In genomic region chr5:165714594-165714993, GRCh38 we compare ENCODE assay signal across 18 cellular contexts.
DNase-seq lines count a peak whose midpoint lies in the region; ATAC-seq, FAIRE-seq and TF ChIP-seq lines count a peak whose summit lies in the region.
"Had no signal": no experiment of that assay in that cellular context is flagged by ENCODE, and none has a peak within 500 bp of the region (broad histone marks: within the 10 kb centered on the region; RNA-seq: fewer than 3 reads in every experiment).

No MANE protein-coding gene starts in this region.

- no peak overlapping the region for H3K4ac ChIP-seq in mesenchymal stem cell (ENCODE audit: low read depth in 1 of 2, low read length in 2 of 2)

- H3K9me3 ChIP-seq in MM.1S (replicated peaks; ENCODE audit: insufficient read depth, low read length) = no peaks in the 10 kb centered on the region
- H3K9me3 ChIP-seq in WERI-Rb-1 (ENCODE audit: severe bottlenecking) = no peaks in the 10 kb centered on the region
- peaks cover 9% of the 10 kb centered on the region for H3K9me3 ChIP-seq in mesenchymal stem cell (ENCODE audit: control insufficient read depth, low read length)
- H3K9me3 ChIP-seq: BLaER1 had no signal

- ATAC-seq in HG02840 (IDR thresholded peaks at IDR 0.05; ENCODE audit: low FRiP score, unreplicated experiment) = no peak

- no peak overlapping the region for H3K23ac ChIP-seq in mesenchymal stem cell (ENCODE audit: low read length in 2 of 2)

- no peak overlapping the region for H4K8ac ChIP-seq in mesenchymal stem cell (ENCODE audit: low read length)

- H3K36me3 ChIP-seq in MM.1S (replicated peaks; ENCODE audit: insufficient read depth, low read length) (no peaks in the 10 kb centered on the region), WERI-Rb-1 (no peaks in the 10 kb centered on the region), mesenchymal stem cell (ENCODE audit: control insufficient read depth in 1 of 2, insufficient read depth in 2 of 2, low read depth in 1 of 2, low read length in 2 of 2) (no peaks in the 10 kb centered on the region)
- H3K36me3 ChIP-seq: BLaER1 had no signal

- TF ChIP-seq CTCF in MM.1S (IDR thresholded peaks at IDR 0.05; ENCODE audit: low read length) (no peak), WERI-Rb-1 (IDR thresholded peaks at IDR 0.05; ENCODE audit: low read depth, low read length) (no peak)

- DNase-seq in H4 (ENCODE audit: low spot score) (peak; percentile 6), MM.1S (peak; percentile 80), WERI-Rb-1 (peak; percentile 40), mesenchymal stem cell (peak; percentile 44), H54 (ENCODE audit: insufficient read length, low spot score) (no peak), GM19238 (ENCODE audit: insufficient read length, low spot score) (no peak)
- DNase-seq in central memory CD4-positive, alpha-beta T cell = no peak
- DNase-seq: 8988T; CD4-positive, alpha-beta memory T cell; DMS153; DMS79; GDM1; HCEC 1CT had no signal

- no peak overlapping the region for H4K91ac ChIP-seq in mesenchymal stem cell (ENCODE audit: low read length)

- no peak overlapping the region for H2BK5ac ChIP-seq in mesenchymal stem cell (ENCODE audit: low read depth, low read length, poor library complexity, severe bottlenecking)

- no peak overlapping the region for H3K27ac ChIP-seq in MM.1S (ENCODE audit: low read length)
- no peak overlapping the region for H3K27ac ChIP-seq in WERI-Rb-1
- no peak overlapping the region for H3K27ac ChIP-seq in mesenchymal stem cell (ENCODE audit: low read length, poor library complexity, severe bottlenecking)
- H3K27ac ChIP-seq: BLaER1 had no signal

- H4K20me1 ChIP-seq in MM.1S (ENCODE audit: insufficient read depth, low read length) = no peaks in the 10 kb centered on the region
- H4K20me1 ChIP-seq: BLaER1 had no signal

- H3K4me2 ChIP-seq in MM.1S (ENCODE audit: low read depth, low read length) (peak overlapping the region; percentile 38; the same call in 1 of the 2 replicates), mesenchymal stem cell (ENCODE audit: low read length, poor library complexity, severe bottlenecking) (no peak overlapping the region)
- H3K4me2 ChIP-seq: BLaER1 had no signal

- no peak overlapping the region for H3K9ac ChIP-seq in MM.1S (ENCODE audit: low read length)
- no peak overlapping the region for H3K9ac ChIP-seq in mesenchymal stem cell (ENCODE audit: low read length)
- H3K9ac ChIP-seq: BLaER1 had no signal

- no peak overlapping the region for H2BK120ac ChIP-seq in mesenchymal stem cell (ENCODE audit: low read depth, low read length)

- no peaks in the 10 kb centered on the region for H3K9me2 ChIP-seq in MM.1S (replicated peaks; ENCODE audit: insufficient read depth, low read length)

- H3K4me1 ChIP-seq in MM.1S (ENCODE audit: low read length) (peaks cover 11% of the 10 kb centered on the region), mesenchymal stem cell (ENCODE audit: control insufficient read depth, insufficient read depth, low read depth, low read length) (no peaks in the 10 kb centered on the region)
- H3K4me1 ChIP-seq: BLaER1 had no signal

- H3K4me3 ChIP-seq in MM.1S (ENCODE audit: low read length) (no peak overlapping the region), WERI-Rb-1 (ENCODE audit: low read depth, low read length) (no peak overlapping the region), mesenchymal stem cell (ENCODE audit: insufficient read depth in 1 of 2, low read depth in 1 of 2, low read length in 2 of 2) (no peak overlapping the region)
- H3K4me3 ChIP-seq: BLaER1 had no signal

- no peak overlapping the region for H2AK5ac ChIP-seq in mesenchymal stem cell (ENCODE audit: low read length, severe bottlenecking)

- no peak overlapping the region for H3K14ac ChIP-seq in mesenchymal stem cell (ENCODE audit: low read length in 2 of 2)

- H2BK15ac ChIP-seq in mesenchymal stem cell (ENCODE audit: low read depth, poor library complexity, severe bottlenecking) = no peak overlapping the region

- no peak overlapping the region for H2BK12ac ChIP-seq in mesenchymal stem cell (ENCODE audit: low read length in 2 of 2)

- H3K79me2 ChIP-seq in MM.1S (ENCODE audit: low read length) = no peaks in the 10 kb centered on the region

- no peak for FAIRE-seq in H54 (lab: Jason Lieb, UNC)
- FAIRE-seq: GM12892, GM18507, H1 had no signal

- no peak overlapping the region for H3K18ac ChIP-seq in mesenchymal stem cell (ENCODE audit: low read depth in 1 of 2, low read length in 2 of 2)

- WGBS in mesenchymal stem cell = 81% methylated on average over 1 of the region's 1 CpG

- no peak for TF ChIP-seq POLR2A in H54 (IDR thresholded peaks at IDR 0.05; ENCODE audit: low read depth, low read length)

- H2AFZ ChIP-seq in MM.1S (ENCODE audit: low read length) (peak overlapping the region; percentile 39; the same call in 1 of the 2 replicates), mesenchymal stem cell (ENCODE audit: low read depth, low read length) (no peak overlapping the region)

- H3K27me3 ChIP-seq in MM.1S (replicated peaks; ENCODE audit: insufficient read depth, low read length) (no peaks in the 10 kb centered on the region), WERI-Rb-1 (ENCODE audit: insufficient read depth, low read depth, severe bottlenecking) (no peaks in the 10 kb centered on the region), mesenchymal stem cell (ENCODE audit: control insufficient read depth in 1 of 2, insufficient read depth in 1 of 2, low read length in 2 of 2) (no peaks in the 10 kb centered on the region)
- H3K27me3 ChIP-seq: BLaER1 had no signal

- H3F3A ChIP-seq in MM.1S (ENCODE audit: insufficient read depth, low read length) = no peaks in the 10 kb centered on the region

- no peaks in the 10 kb centered on the region for H3K79me1 ChIP-seq in mesenchymal stem cell (replicated peaks; ENCODE audit: low read length, poor library complexity, severe bottlenecking)

Comparison
In these comparisons a context has a peak if more than half of its experiments do, and no peak if none do; other contexts are left out.
1. DNase-seq: peak in H4 (single experiment), MM.1S (single experiment), WERI-Rb-1 (single experiment) and mesenchymal stem cell (single experiment); none in H54 (single experiment), central memory CD4-positive, alpha-beta T cell (single experiment) and GM19238 (single experiment).